14 cellular contexts compared by ENCODE assay signal in the genomic region with DNA sequence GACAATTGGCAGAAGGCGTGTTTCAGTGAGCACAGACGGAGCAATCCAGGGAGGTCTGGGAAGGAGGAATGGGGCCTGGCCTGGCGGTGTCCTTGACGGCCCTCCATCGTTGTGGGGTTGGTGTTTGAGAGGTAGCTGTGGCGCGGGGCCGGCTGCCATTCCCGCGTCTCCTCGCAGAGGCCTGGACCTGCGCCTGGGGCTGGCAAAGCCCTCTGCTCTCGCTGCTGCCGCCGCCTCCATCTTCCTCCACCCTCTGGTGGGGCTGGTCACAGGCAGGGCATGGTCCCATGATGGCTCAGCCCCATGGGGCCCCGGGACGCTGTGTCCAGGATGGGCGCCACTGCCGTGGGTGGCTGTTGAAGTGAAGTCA. TPM values are rescaled to one million over a fixed set of nuclear protein-coding genes. Genes with fewer than 3 reads are reported as not detected.
"Had no signal": no experiment of that assay in that cellular context is flagged by ENCODE, and none has a peak within 500 bp of the region (broad histone marks: within the 10 kb centered on the region; RNA-seq: fewer than 3 reads in every experiment).

No MANE protein-coding gene starts in this region.

- H3K9me3 ChIP-seq: stomach, vagina had no signal

- H3K27ac ChIP-seq: vagina had no signal

- H3K4me3 ChIP-seq: stomach, vagina had no signal

- ATAC-seq: activated CD8-positive, alpha-beta memory T cell treated with anti-CD3 and anti-CD28 coated beads, Interleukin-2, amount 10 ng/mL, durations not matched to agents 7 days and 5 days; activated naive CD4-positive, alpha-beta T cell treated with anti-CD3 and anti-CD28 coated beads, Interleukin-2, amount 50 U/mL, for 72 hours had no signal

- DNase-seq: activated CD4-positive, alpha-beta T cell treated with anti-CD3 and anti-CD28 coated beads for 1 hour; activated CD4-positive, alpha-beta T cell treated with anti-CD3 and anti-CD28 coated beads, Interleukin-2, amount 50 U/mL, for 48 hours; activated CD8-positive, alpha-beta memory T cell treated with anti-CD3 and anti-CD28 coated beads, Interleukin-2, amount 10 ng/mL, durations not matched to agents 7 days and 5 days; activated effector memory CD4-positive, alpha-beta T cell treated with anti-CD3 and anti-CD28 coated beads, Interleukin-2, amount 50 U/mL, for 16 hours; activated T-cell treated with anti-CD3 and anti-CD28 coated beads, Interleukin-2, amount 50 U/mL, for 24 hours; foreskin melanocyte; stimulated activated CD4-positive, alpha-beta T cell treated with anti-CD3 and anti-CD28 coated beads, Interleukin-15, amount 100 ng/mL, for 24 hours; stimulated activated CD4-positive, alpha-beta T cell treated with anti-CD3 and anti-CD28 coated beads, Interleukin-4, amount 100 ng/mL, for 24 hours; stomach had no signal

- H3K27me3 ChIP-seq: stomach, vagina had no signal

RNA-seq across cellular contexts. Expression of a gene that starts 25.8 kb away (rescaled TPM):
- total RNA-seq: activated CD8-positive, alpha-beta memory T cell treated with anti-CD3 and anti-CD28 coated beads, Interleukin-2, amount 10 ng/mL, durations not matched to agents 7 days and 5 days; activated naive CD4-positive, alpha-beta T cell treated with anti-CD3 and anti-CD28 coated beads, Interleukin-2, amount 50 U/mL, for 72 hours; endothelial cell of umbilical vein; mucosa of gallbladder; osteocyte; stomach; vagina had no signal
- polyA plus RNA-seq: endothelial cell of umbilical vein, stomach had no signal
